1 cellular context compared by ENCODE assay signal in genomic region chr5:68286612-68286912, GRCh38.
TF ChIP-seq lines count a peak whose summit lies in the region.

No MANE protein-coding gene starts in this region.

TF ChIP-seq in GM12878, 131 proteins besides CTCF, POLR2A, EP300 and RAD21 (continued from another document):
- peak; percentile 9 for TF ChIP-seq SKIL (IDR thresholded peaks at IDR 0.05; ENCODE audit: low read depth, poor library complexity, severe bottlenecking)
- TF ChIP-seq BHLHE40 (IDR thresholded peaks at IDR 0.05; ENCODE audit: borderline replicate concordance in 1 of 2, low read depth in 2 of 2, low read length in 1 of 2), result no peak
- TF ChIP-seq NFYA (IDR thresholded peaks at IDR 0.05; ENCODE audit: borderline replicate concordance, low read depth, low read length), result no peak
- TF ChIP-seq, protein P1, sequence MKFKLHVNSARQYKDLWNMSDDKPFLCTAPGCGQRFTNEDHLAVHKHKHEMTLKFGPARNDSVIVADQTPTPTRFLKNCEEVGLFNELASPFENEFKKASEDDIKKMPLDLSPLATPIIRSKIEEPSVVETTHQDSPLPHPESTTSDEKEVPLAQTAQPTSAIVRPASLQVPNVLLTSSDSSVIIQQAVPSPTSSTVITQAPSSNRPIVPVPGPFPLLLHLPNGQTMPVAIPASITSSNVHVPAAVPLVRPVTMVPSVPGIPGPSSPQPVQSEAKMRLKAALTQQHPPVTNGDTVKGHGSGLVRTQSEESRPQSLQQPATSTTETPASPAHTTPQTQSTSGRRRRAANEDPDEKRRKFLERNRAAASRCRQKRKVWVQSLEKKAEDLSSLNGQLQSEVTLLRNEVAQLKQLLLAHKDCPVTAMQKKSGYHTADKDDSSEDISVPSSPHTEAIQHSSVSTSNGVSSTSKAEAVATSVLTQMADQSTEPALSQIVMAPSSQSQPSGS (IDR thresholded peaks at IDR 0.05; ENCODE audit: low read length), result no peak
- TF ChIP-seq CBX3 (IDR thresholded peaks at IDR 0.05; ENCODE audit: borderline replicate concordance, low read depth), result no peak
- TF ChIP-seq PAX5 (IDR thresholded peaks at IDR 0.05; ENCODE audit: borderline replicate concordance, low read depth, low read length), result no peak
- TF ChIP-seq CHD1 (IDR thresholded peaks at IDR 0.05; ENCODE audit: low read depth, low read length), result no peak
- no peak for TF ChIP-seq POU2F2 (IDR thresholded peaks at IDR 0.05; ENCODE audit: borderline replicate concordance, low read depth, low read length)
- TF ChIP-seq POLR2AphosphoS2 (IDR thresholded peaks at IDR 0.05; ENCODE audit: low read depth, low read length), result no peak
- TF ChIP-seq CEBPB (IDR thresholded peaks at IDR 0.05; ENCODE audit: borderline replicate concordance in 1 of 2, low read depth in 2 of 2, low read length in 2 of 2), result 0 out of 4 replicates have a peak, but pooled peaks of 1 of the 2 experiments have one; percentile 54
- no peak for TF ChIP-seq WRNIP1 (IDR thresholded peaks at IDR 0.05; ENCODE audit: borderline replicate concordance, low read depth, low read length)
- TF ChIP-seq POLR2AphosphoS5 (IDR thresholded peaks at IDR 0.05; ENCODE audit: low read length), result no peak
